In the genomic region with DNA sequence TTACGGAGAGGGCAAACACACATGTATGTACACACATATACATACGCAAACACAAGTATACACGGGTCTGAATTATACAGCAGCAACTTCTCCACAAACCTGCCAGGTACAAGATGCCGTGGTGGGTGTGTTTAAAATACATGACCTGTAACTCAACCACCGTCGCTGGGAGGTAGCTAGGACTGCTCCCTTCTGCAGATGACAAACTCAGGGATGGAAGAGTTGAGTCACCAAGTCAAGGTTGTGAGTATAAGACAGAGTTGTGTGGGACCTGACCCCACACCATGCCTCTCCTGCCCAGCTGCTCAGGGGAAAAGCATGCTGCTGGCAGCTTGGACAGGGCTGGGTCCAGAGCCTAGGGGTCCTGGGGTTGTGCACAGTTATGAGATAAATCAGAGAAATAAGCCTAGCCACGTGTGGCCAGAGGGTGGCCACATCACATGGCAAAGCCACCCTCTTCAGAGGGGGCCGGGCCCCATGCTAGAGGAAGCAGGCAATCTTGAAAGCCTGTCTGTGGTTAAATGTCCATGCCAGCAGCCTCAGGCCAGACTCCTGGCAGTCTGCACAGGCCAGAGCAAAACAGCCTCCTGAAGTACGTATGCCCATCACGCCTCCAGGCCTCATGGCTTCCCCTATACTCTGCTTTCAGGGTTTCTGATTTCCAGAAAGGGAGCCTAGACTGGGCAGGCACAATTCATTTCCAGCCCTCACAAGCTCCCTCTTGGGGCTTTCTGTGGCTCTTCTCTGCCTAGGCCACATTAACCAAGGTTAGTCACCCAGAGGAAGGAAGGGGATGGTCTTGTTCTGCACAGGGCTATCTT, we compare ENCODE assay signal across 9 cellular contexts.
DNase-seq lines count a peak whose midpoint lies in the region; ATAC-seq and TF ChIP-seq lines count a peak whose summit lies in the region.
"Had no signal": no experiment of that assay in that cellular context is flagged by ENCODE, and none has a peak within 500 bp of the region (broad histone marks: within the 10 kb centered on the region; RNA-seq: fewer than 3 reads in every experiment).

No MANE protein-coding gene starts in this region.

- no peaks in the 10 kb centered on the region for H3K9me3 ChIP-seq in transverse colon

- WGBS in transverse colon (ENCODE audit: low coverage in 1 of 2), 2 donors, result 65% methylated on average over 10 of the region's 10 CpGs; no CpG with 5 or more reads in 1 of the 2 donors

- POLR2A ChIA-PET in activated CD4-positive, alpha-beta memory T cell treated with anti-CD3 and anti-CD28 coated beads, Interleukin-2, amount 10 ng/mL, durations not matched to agents 7 days and 5 days (lab: Charles Lee), result interaction anchor here (1.0 to 1.3 kb wide), 3 partner anchors 12 to 66 kb away, joined by 4 to 7 read pairs (median 5); no protein-coding TSS in a partner anchor

- peaks cover 44% of the 10 kb centered on the region for H3K4me1 Mint-ChIP-seq in activated CD4-positive, alpha-beta memory T cell treated with anti-CD3 and anti-CD28 coated beads, Interleukin-2, amount 10 ng/mL, durations not matched to agents 7 days and 5 days

- H3K27me3 Mint-ChIP-seq in activated CD4-positive, alpha-beta memory T cell treated with anti-CD3 and anti-CD28 coated beads, Interleukin-2, amount 10 ng/mL, durations not matched to agents 7 days and 5 days, result no peaks in the 10 kb centered on the region

- CTCF ChIA-PET in activated CD4-positive, alpha-beta memory T cell treated with anti-CD3 and anti-CD28 coated beads, Interleukin-2, amount 10 ng/mL, durations not matched to agents 7 days and 5 days (lab: Charles Lee), result interaction anchor here (0.9 to 1.8 kb wide), 11 partner anchors 9 to 143 kb away, joined by 3 to 7 read pairs (median 4); a partner anchor contains a TSS

- no peak overlapping the region for H3K4me3 ChIP-seq in transverse colon

- H3K27ac ChIP-seq in transverse colon, result no peak overlapping the region
- H3K27ac ChIP-seq: parathyroid adenoma had no signal

- no peak overlapping the region for H3K4me3 Mint-ChIP-seq in activated CD4-positive, alpha-beta memory T cell treated with anti-CD3 and anti-CD28 coated beads, Interleukin-2, amount 10 ng/mL, durations not matched to agents 7 days and 5 days

- peaks cover 5% of the 10 kb centered on the region for H3K36me3 Mint-ChIP-seq in activated CD4-positive, alpha-beta memory T cell treated with anti-CD3 and anti-CD28 coated beads, Interleukin-2, amount 10 ng/mL, durations not matched to agents 7 days and 5 days (ENCODE audit: low read depth)

- H3K4me1 ChIP-seq in transverse colon, result peaks cover 13 to 35% (median 24%) of the 10 kb centered on the region in 4 donors

- TF ChIP-seq EP300 in transverse colon (IDR thresholded peaks at IDR 0.05; ENCODE audit: low read depth), result no peak

- DNase-seq in activated T-cell treated with anti-CD3 and anti-CD28 coated beads for 24 hours (ENCODE audit: low read depth) (peak; percentile 35), left cardiac atrium (no peak), transverse colon (peak; percentile 24), NCI-H446 (lab: John Stamatoyannopoulos, UW) (no peak), posterior vena cava (ENCODE audit: low spot score) (no peak)
- DNase-seq in activated T-cell treated with anti-CD3 and anti-CD28 coated beads, Interleukin-2, amount 50 U/mL, for 1 hour, result no peak
- DNase-seq in activated CD4-positive, alpha-beta memory T cell treated with anti-CD3 and anti-CD28 coated beads, Interleukin-2, amount 10 ng/mL, durations not matched to agents 7 days and 5 days, result peak; percentile 54

- no peak for TF ChIP-seq CTCF in transverse colon (IDR thresholded peaks at IDR 0.05)

- ATAC-seq in HG03097 (IDR thresholded peaks at IDR 0.05; ENCODE audit: low FRiP score, unreplicated experiment) (peak; percentile 60), left cardiac atrium (peak; percentile 9 to 24)

- H3K27ac Mint-ChIP-seq in activated CD4-positive, alpha-beta memory T cell treated with anti-CD3 and anti-CD28 coated beads, Interleukin-2, amount 10 ng/mL, durations not matched to agents 7 days and 5 days, result peak overlapping the region; percentile 26

- in situ Hi-C loops in transverse colon (cut with MboI; ENCODE audit: low pct_ligation_motif_present in 1 of 4, low pct_unique_long_range_greater_than_20kb in 1 of 4, low sequenced_read_pairs in 3 of 4), result no loop called here

- no peaks in the 10 kb centered on the region for H3K36me3 ChIP-seq in transverse colon

- TF ChIP-seq POLR2A in transverse colon (IDR thresholded peaks at IDR 0.05), result no peak

- no peaks in the 10 kb centered on the region for H3K27me3 ChIP-seq in transverse colon

- intact Hi-C loops in left cardiac atrium (cut with DNase I), result loop anchor here in 1 of 2 donors (5.0 kb wide), 1 partner anchor 33 kb away; no protein-coding TSS in a partner anchor
- intact Hi-C loops in transverse colon (cut with DNase I; ENCODE audit: low total_unique reads), result no loop called here
- intact Hi-C loops in posterior vena cava (cut with DNase I), result no loop called here

- H3K9me3 Mint-ChIP-seq in activated CD4-positive, alpha-beta memory T cell treated with anti-CD3 and anti-CD28 coated beads, Interleukin-2, amount 10 ng/mL, durations not matched to agents 7 days and 5 days, result no peaks in the 10 kb centered on the region

Comparison
In these comparisons a context has a peak if more than half of its experiments do, and no peak if none do; other contexts are left out.
1. DNase-seq: peak in activated T-cell treated with anti-CD3 and anti-CD28 coated beads for 24 hours (single experiment), activated CD4-positive, alpha-beta memory T cell treated with anti-CD3 and anti-CD28 coated beads, Interleukin-2, amount 10 ng/mL, durations not matched to agents 7 days and 5 days (single experiment) and transverse colon (single experiment); none in activated T-cell treated with anti-CD3 and anti-CD28 coated beads, Interleukin-2, amount 50 U/mL, for 1 hour (single experiment), left cardiac atrium (single experiment), NCI-H446 (0 of 2) and posterior vena cava (single experiment).